In the genomic region with DNA sequence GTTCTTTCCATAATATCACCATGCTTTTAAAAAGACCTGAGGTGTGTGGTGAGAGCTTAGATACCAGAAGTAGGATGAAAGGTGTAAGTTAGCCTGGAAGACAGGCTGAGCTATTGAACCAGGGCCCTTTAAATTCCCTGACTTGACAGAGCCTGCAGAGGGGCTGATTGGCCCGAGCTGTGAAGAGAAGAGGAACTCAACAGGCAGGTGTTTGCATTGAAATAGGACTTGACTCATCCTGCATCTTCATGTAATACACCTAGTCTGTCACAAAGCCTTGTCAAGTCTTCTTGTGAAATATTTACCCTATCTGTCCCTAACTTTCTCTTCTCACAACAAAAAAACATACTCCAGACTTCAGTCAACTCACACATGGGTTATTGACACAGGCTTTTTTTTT, we compare ENCODE assay signal across 2 cellular contexts.
A peak's percentile ranks its signal among the peaks of the same experiment; 100 is the strongest.
TF ChIP-seq lines count a peak whose summit lies in the region.

No MANE protein-coding gene starts in this region.

TF ChIP-seq in K562, 482 proteins besides CTCF, POLR2A, EP300 and RAD21:
- TF ChIP-seq, protein P1, sequence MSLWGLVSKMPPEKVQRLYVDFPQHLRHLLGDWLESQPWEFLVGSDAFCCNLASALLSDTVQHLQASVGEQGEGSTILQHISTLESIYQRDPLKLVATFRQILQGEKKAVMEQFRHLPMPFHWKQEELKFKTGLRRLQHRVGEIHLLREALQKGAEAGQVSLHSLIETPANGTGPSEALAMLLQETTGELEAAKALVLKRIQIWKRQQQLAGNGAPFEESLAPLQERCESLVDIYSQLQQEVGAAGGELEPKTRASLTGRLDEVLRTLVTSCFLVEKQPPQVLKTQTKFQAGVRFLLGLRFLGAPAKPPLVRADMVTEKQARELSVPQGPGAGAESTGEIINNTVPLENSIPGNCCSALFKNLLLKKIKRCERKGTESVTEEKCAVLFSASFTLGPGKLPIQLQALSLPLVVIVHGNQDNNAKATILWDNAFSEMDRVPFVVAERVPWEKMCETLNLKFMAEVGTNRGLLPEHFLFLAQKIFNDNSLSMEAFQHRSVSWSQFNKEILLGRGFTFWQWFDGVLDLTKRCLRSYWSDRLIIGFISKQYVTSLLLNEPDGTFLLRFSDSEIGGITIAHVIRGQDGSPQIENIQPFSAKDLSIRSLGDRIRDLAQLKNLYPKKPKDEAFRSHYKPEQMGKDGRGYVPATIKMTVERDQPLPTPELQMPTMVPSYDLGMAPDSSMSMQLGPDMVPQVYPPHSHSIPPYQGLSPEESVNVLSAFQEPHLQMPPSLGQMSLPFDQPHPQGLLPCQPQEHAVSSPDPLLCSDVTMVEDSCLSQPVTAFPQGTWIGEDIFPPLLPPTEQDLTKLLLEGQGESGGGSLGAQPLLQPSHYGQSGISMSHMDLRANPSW (CRISPR knock-in tag; IDR thresholded peaks at IDR 0.05): no peak
- no peak for TF ChIP-seq ZNF583 (CRISPR knock-in tag; IDR thresholded peaks at IDR 0.05)
- TF ChIP-seq RBM39 (optimal IDR thresholded peaks at IDR 0.05; ENCODE audit: low read depth, low read length): no peak
- TF ChIP-seq SPI1 (IDR thresholded peaks at IDR 0.05; ENCODE audit: borderline replicate concordance, low read depth, low read length): peak; percentile 38; the same call in 1 of the 2 replicates
- no peak for TF ChIP-seq ZNF24 (IDR thresholded peaks at IDR 0.05)

TF ChIP-seq in HEK293T, 16 proteins besides CTCF, POLR2A, EP300 and RAD21:
- TF ChIP-seq FOXK2 (IDR thresholded peaks at IDR 0.05) (no peak), HDGF (IDR thresholded peaks at IDR 0.05; ENCODE audit: borderline replicate concordance) (no peak), SP1 (IDR thresholded peaks at IDR 0.05) (no peak), TARDBP (IDR thresholded peaks at IDR 0.05) (no peak), BHLHE40 (IDR thresholded peaks at IDR 0.05; ENCODE audit: borderline replicate concordance) (no peak), ARNT (IDR thresholded peaks at IDR 0.05) (no peak), LEF1 (IDR thresholded peaks at IDR 0.05; ENCODE audit: borderline replicate concordance) (no peak), ELF4 (IDR thresholded peaks at IDR 0.05) (no peak), ZNF384 (IDR thresholded peaks at IDR 0.05) (no peak), L3MBTL2 (conservative IDR thresholded peaks at IDR 0.05) (no peak), SUZ12 (IDR thresholded peaks at IDR 0.05) (no peak), FOXA1 (IDR thresholded peaks at IDR 0.05) (no peak), FOXM1 (IDR thresholded peaks at IDR 0.05; ENCODE audit: borderline replicate concordance) (no peak), NFRKB (IDR thresholded peaks at IDR 0.05) (no peak), CTBP1 (IDR thresholded peaks at IDR 0.05; ENCODE audit: borderline replicate concordance) (no peak)
- TF ChIP-seq, protein P2, sequence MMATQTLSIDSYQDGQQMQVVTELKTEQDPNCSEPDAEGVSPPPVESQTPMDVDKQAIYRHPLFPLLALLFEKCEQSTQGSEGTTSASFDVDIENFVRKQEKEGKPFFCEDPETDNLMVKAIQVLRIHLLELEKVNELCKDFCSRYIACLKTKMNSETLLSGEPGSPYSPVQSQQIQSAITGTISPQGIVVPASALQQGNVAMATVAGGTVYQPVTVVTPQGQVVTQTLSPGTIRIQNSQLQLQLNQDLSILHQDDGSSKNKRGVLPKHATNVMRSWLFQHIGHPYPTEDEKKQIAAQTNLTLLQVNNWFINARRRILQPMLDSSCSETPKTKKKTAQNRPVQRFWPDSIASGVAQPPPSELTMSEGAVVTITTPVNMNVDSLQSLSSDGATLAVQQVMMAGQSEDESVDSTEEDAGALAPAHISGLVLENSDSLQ (IDR thresholded peaks at IDR 0.05): no peak
